10 cellular contexts compared by ENCODE assay signal in the genomic region with DNA sequence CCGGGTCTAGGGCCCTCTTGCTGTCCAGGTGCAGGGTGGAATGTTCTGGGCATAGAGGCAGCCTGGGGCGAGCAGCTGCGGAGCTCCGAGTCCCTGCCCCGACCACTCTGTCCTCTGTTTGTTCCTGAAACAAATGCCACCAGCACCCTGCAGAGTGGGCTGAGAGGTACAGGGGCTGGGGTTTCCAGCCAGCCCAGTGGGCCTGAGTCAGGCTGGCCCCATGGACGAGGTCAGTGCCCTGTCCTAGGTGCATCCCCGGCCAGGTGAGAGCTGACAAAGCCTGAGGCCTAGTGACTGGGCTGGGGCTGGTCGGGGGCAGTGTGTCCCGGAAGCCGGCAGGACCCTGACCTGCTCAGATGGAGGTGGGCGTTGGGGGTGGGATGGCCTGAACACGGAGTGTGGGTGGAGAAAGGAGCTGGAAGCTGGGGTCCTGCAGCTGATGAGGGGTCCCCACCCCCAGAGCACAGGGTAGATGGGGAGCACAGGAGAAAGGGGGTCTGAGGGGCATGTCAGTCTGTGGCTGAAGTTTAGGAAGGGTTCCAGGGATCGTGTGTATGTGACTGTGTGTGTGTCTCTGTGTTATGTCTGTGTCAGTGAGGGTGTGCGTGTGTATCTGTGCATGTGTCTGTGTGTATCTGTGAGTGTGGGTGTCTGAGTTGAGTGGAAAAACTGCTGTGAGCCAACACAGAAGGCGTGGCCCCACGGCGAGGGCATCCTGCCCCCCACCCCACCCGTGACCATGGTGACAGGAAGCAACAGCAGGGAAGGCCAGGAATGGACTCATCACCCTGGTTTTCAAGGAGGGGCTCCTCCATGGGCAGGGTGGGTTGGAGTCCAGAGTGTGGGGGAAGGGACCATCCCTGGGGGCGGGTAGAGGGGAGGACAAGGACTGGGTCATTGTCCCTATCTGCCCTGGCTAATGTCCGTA. TPM values are rescaled to one million over a fixed set of nuclear protein-coding genes. Genes with fewer than 3 reads are reported as not detected.
DNase-seq lines count a peak whose midpoint lies in the region; ATAC-seq and TF ChIP-seq lines count a peak whose summit lies in the region.
"Had no signal": no experiment of that assay in that cellular context is flagged by ENCODE, and none has a peak within 500 bp of the region (broad histone marks: within the 10 kb centered on the region; RNA-seq: fewer than 3 reads in every experiment).

No MANE protein-coding gene starts in this region.

- peaks cover 5 to 67% (median 27%) of the 10 kb centered on the region in 4 donors for H3K4me1 Mint-ChIP-seq in CD4-positive, CD25-positive, alpha-beta regulatory T cell
- H3K4me1 Mint-ChIP-seq in activated CD4-positive, alpha-beta T cell treated with anti-CD3 and anti-CD28 coated beads for 36 hours, result peaks cover 55% of the 10 kb centered on the region
- peaks cover 56% of the 10 kb centered on the region in 2 donors for H3K4me1 Mint-ChIP-seq in effector memory CD8-positive, alpha-beta T cell (ENCODE audit: low read depth in 2 of 2)
- peaks cover 64% of the 10 kb centered on the region for H3K4me1 Mint-ChIP-seq in osteocyte (ENCODE audit: unreplicated experiment)

- no peak for TF ChIP-seq CTCF in osteocyte (IDR thresholded peaks at IDR 0.05)

- H3K4me3 ChIP-seq in CD4-positive, CD25-positive, alpha-beta regulatory T cell (ENCODE audit: low read depth, low read length), result no peak overlapping the region

- in situ Hi-C loops in KBM-7 (cut with MboI; ENCODE audit: low pct_unique_long_range_greater_than_20kb, low sequenced_read_pairs), result no loop called here

- peak; percentile 51 to 72 (median 58) for DNase-seq in CD4-positive, CD25-positive, alpha-beta regulatory T cell
- DNase-seq in activated CD4-positive, alpha-beta T cell treated with anti-CD3 and anti-CD28 coated beads for 36 hours, result peak; percentile 63
- peak in 2 of 3 experiments; percentile 44 to 68 for DNase-seq in effector memory CD8-positive, alpha-beta T cell
- DNase-seq in osteocyte (ENCODE audit: extremely low spot score, unreplicated experiment) (no peak), SKM-1 treated with dmso at 0.1 percent for 144 hours (lab: John Stamatoyannopoulos, UW; ENCODE audit: unreplicated experiment) (no peak), KBM-7 (no peak), OCI-M1 (lab: John Stamatoyannopoulos, UW) (no peak)
- DNase-seq: NCI-H146 had no signal

- POLR2A ChIA-PET in activated CD4-positive, alpha-beta T cell treated with anti-CD3 and anti-CD28 coated beads for 36 hours (lab: Charles Lee), result no interaction called here

- intact Hi-C loops in activated CD4-positive, alpha-beta T cell treated with anti-CD3 and anti-CD28 coated beads for 36 hours (cut with DNase I, micrococcal nuclease), result loop anchor here in 1 of 2 experiments (10.0 kb wide), 1 partner anchor 420 kb away; a partner anchor contains a TSS

- peak overlapping the region; percentile 93 to 98 (median 97) for H3K27ac Mint-ChIP-seq in CD4-positive, CD25-positive, alpha-beta regulatory T cell
- peak overlapping the region; percentile 67 for H3K27ac Mint-ChIP-seq in activated CD4-positive, alpha-beta T cell treated with anti-CD3 and anti-CD28 coated beads for 36 hours
- H3K27ac Mint-ChIP-seq in effector memory CD8-positive, alpha-beta T cell, result peak overlapping the region; percentile 100
- H3K27ac Mint-ChIP-seq in osteocyte (ENCODE audit: unreplicated experiment), result peak overlapping the region; percentile 100

- no peaks in the 10 kb centered on the region for H3K36me3 Mint-ChIP-seq in CD4-positive, CD25-positive, alpha-beta regulatory T cell
- peaks cover under 1% of the 10 kb centered on the region for H3K36me3 Mint-ChIP-seq in activated CD4-positive, alpha-beta T cell treated with anti-CD3 and anti-CD28 coated beads for 36 hours (ENCODE audit: low read depth)
- H3K36me3 Mint-ChIP-seq in effector memory CD8-positive, alpha-beta T cell (ENCODE audit: insufficient read depth), result peaks cover 95% of the 10 kb centered on the region
- H3K36me3 Mint-ChIP-seq in osteocyte (ENCODE audit: unreplicated experiment), result peaks cover 2% of the 10 kb centered on the region

- peaks cover 20% of the 10 kb centered on the region for H3K27me3 Mint-ChIP-seq in CD4-positive, CD25-positive, alpha-beta regulatory T cell
- H3K27me3 Mint-ChIP-seq in activated CD4-positive, alpha-beta T cell treated with anti-CD3 and anti-CD28 coated beads for 36 hours, result peaks cover 5% of the 10 kb centered on the region
- no peaks in the 10 kb centered on the region for H3K27me3 Mint-ChIP-seq in effector memory CD8-positive, alpha-beta T cell
- H3K27me3 Mint-ChIP-seq in osteocyte (ENCODE audit: unreplicated experiment), result no peaks in the 10 kb centered on the region

- no peak for ATAC-seq in CD4-positive, CD25-positive, alpha-beta regulatory T cell (ENCODE audit: low read depth in 2 of 2)
- no peak for ATAC-seq in activated CD4-positive, alpha-beta T cell treated with anti-CD3 and anti-CD28 coated beads for 36 hours
- ATAC-seq in effector memory CD8-positive, alpha-beta T cell (replicated peaks), result no peak
- ATAC-seq in GM21528 (IDR thresholded peaks at IDR 0.05; ENCODE audit: low FRiP score, unreplicated experiment), result no peak
- ATAC-seq: HCT116 had no signal

- H3K9me3 Mint-ChIP-seq in CD4-positive, CD25-positive, alpha-beta regulatory T cell, result peaks cover 0 to 2% (median 0%) of the 10 kb centered on the region in 7 donors
- no peaks in the 10 kb centered on the region for H3K9me3 Mint-ChIP-seq in activated CD4-positive, alpha-beta T cell treated with anti-CD3 and anti-CD28 coated beads for 36 hours (ENCODE audit: low read depth)
- no peaks in the 10 kb centered on the region for H3K9me3 Mint-ChIP-seq in effector memory CD8-positive, alpha-beta T cell
- no peaks in the 10 kb centered on the region for H3K9me3 Mint-ChIP-seq in osteocyte (ENCODE audit: unreplicated experiment)

- CTCF ChIA-PET in activated CD4-positive, alpha-beta T cell treated with anti-CD3 and anti-CD28 coated beads for 36 hours (lab: Charles Lee), result no interaction called here

- no peaks in the 10 kb centered on the region for H3K27me3 ChIP-seq in CD4-positive, CD25-positive, alpha-beta regulatory T cell (ENCODE audit: control insufficient read depth, insufficient read depth, low read length)

- H3K9me3 ChIP-seq in CD4-positive, CD25-positive, alpha-beta regulatory T cell (ENCODE audit: control insufficient read depth in 2 of 2, low read length in 2 of 2), result no peaks in the 10 kb centered on the region

- peak overlapping the region; percentile 100 for H3K27ac ChIP-seq in CD4-positive, CD25-positive, alpha-beta regulatory T cell (ENCODE audit: insufficient read depth, low read length, poor library complexity, severe bottlenecking)

- H3K36me3 ChIP-seq in CD4-positive, CD25-positive, alpha-beta regulatory T cell (ENCODE audit: control insufficient read depth, insufficient read depth, low read length), result no peaks in the 10 kb centered on the region

- peaks cover 99% of the 10 kb centered on the region for H3K4me1 ChIP-seq in CD4-positive, CD25-positive, alpha-beta regulatory T cell (ENCODE audit: control insufficient read depth, insufficient read depth, low read length, poor library complexity, severe bottlenecking)

- peak overlapping the region; percentile 62 to 88 (median 80) for H3K4me3 Mint-ChIP-seq in CD4-positive, CD25-positive, alpha-beta regulatory T cell
- H3K4me3 Mint-ChIP-seq in activated CD4-positive, alpha-beta T cell treated with anti-CD3 and anti-CD28 coated beads for 36 hours, result no peak overlapping the region
- H3K4me3 Mint-ChIP-seq in effector memory CD8-positive, alpha-beta T cell, result peak overlapping the region; percentile 88 to 91
- peak overlapping the region; percentile 2 for H3K4me3 Mint-ChIP-seq in osteocyte (ENCODE audit: unreplicated experiment)

RNA-seq across cellular contexts. Expression of a gene that starts 2.4 kb away (rescaled TPM):
- 558 TPM for total RNA-seq in CD4-positive, CD25-positive, alpha-beta regulatory T cell
- polyA plus RNA-seq in CD4-positive, CD25-positive, alpha-beta regulatory T cell, result 1,000 to 10,000 TPM; 1,044 to 2,243 (median 1,681) TPM
- 100 to 1,000 TPM; 182 to 186 TPM for total RNA-seq in activated CD4-positive, alpha-beta T cell treated with anti-CD3 and anti-CD28 coated beads for 36 hours
- total RNA-seq in osteocyte, result 31.0 and 34.1 TPM in 2 replicates

RNA-seq across cellular contexts. Expression of a gene that starts 6.7 kb away (rescaled TPM):
- 118 TPM for total RNA-seq in CD4-positive, CD25-positive, alpha-beta regulatory T cell
- polyA plus RNA-seq in CD4-positive, CD25-positive, alpha-beta regulatory T cell, result 10 to 100 TPM in 1 of 4 donors, 1 to 10 TPM in 3; 5.5 to 10.4 (median 7.9) TPM
- total RNA-seq in activated CD4-positive, alpha-beta T cell treated with anti-CD3 and anti-CD28 coated beads for 36 hours, result 10 to 100 TPM; 21.7 to 31.8 TPM
- 8.4 and 11.0 TPM in 2 replicates for total RNA-seq in osteocyte

RNA-seq across cellular contexts. Expression of a gene that starts 9.7 kb away (rescaled TPM):
- total RNA-seq in CD4-positive, CD25-positive, alpha-beta regulatory T cell, result 37.1 TPM
- 100 to 1,000 TPM in 2 of 4 donors, 10 to 100 TPM in 2; 12.0 to 131 (median 72.9) TPM for polyA plus RNA-seq in CD4-positive, CD25-positive, alpha-beta regulatory T cell
- 1 to 10 TPM; 1.1 to 1.2 TPM for total RNA-seq in activated CD4-positive, alpha-beta T cell treated with anti-CD3 and anti-CD28 coated beads for 36 hours
- total RNA-seq in osteocyte, result 183 and 191 TPM in 2 replicates

RNA-seq across cellular contexts. Expression of a gene that starts 42.0 kb away (rescaled TPM):
- total RNA-seq in CD4-positive, CD25-positive, alpha-beta regulatory T cell, result 1.8 TPM
- polyA plus RNA-seq in CD4-positive, CD25-positive, alpha-beta regulatory T cell, result 1 to 10 TPM; 3.4 to 5.8 (median 4.4) TPM
- total RNA-seq in activated CD4-positive, alpha-beta T cell treated with anti-CD3 and anti-CD28 coated beads for 36 hours, result 1 to 10 TPM; 7.2 to 9.2 TPM
- total RNA-seq in osteocyte, result 3.3 and 3.6 TPM in 2 replicates

Comparison
In these comparisons a context has a peak if more than half of its experiments do, and no peak if none do; other contexts are left out.
1. DNase-seq: peak in CD4-positive, CD25-positive, alpha-beta regulatory T cell (3 of 3), activated CD4-positive, alpha-beta T cell treated with anti-CD3 and anti-CD28 coated beads for 36 hours (single experiment) and effector memory CD8-positive, alpha-beta T cell (2 of 3); none in osteocyte (single experiment), SKM-1 treated with dmso at 0.1 percent for 144 hours (single experiment), KBM-7 (single experiment) and OCI-M1 (single experiment).
2. RNA of a gene that starts 9.7 kb away (total RNA-seq): 183 to 191 TPM in osteocyte and 37.1 TPM in CD4-positive, CD25-positive, alpha-beta regulatory T cell (single experiment); 1.1 to 1.2 TPM in activated CD4-positive, alpha-beta T cell treated with anti-CD3 and anti-CD28 coated beads for 36 hours; every median in the first group is over 10 times any median in the second.
3. Peak in every context shown above with its lines, with median percentiles within 50 percentile points of each other: H3K27ac Mint-ChIP-seq.